26 cellular contexts compared by ENCODE assay signal in the genomic region with DNA sequence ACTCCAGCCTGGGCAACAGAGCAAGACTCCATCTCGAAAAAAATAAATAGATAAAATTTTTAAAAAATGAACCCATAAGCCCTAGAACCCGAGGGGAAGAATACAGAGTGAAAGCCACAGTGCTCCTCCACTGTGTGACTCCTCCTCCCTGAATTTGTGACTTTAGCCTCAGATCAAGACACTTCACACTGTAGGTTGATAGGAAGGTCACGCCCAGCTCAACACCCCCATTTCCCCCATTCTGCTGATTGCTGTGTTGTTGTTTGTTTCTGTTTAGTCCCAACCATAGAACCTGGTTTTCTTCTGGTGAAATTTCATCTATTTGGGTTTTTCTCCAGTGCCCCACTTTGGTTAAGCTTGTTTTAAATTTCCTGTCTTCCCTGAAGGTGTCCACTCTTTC.
"Had no signal": no experiment of that assay in that cellular context is flagged by ENCODE, and none has a peak within 500 bp of the region (broad histone marks: within the 10 kb centered on the region; RNA-seq: fewer than 3 reads in every experiment).

No MANE protein-coding gene starts in this region.

- H2AFZ ChIP-seq: hepatocyte had no signal

- H3K4me1 Mint-ChIP-seq: nephron; stimulated activated naive CD8-positive, alpha-beta T cell treated with anti-CD3 and anti-CD28 coated beads, Interleukin-15, amount 100 ng/mL, for 72 hours had no signal

- H3K9me3 ChIP-seq: left lung, lower lobe of right lung, pancreas, prostate gland, uterus had no signal

- H3K4me3 ChIP-seq: heart right ventricle, hepatocyte, left lung, lower lobe of right lung, pancreas, prostate gland, skin epidermis, tibial nerve, uterus had no signal

- ATAC-seq: heart right ventricle; left colon; left lung; lower lobe of right lung; pancreas; right cardiac atrium; sciatic nerve; stimulated activated naive CD8-positive, alpha-beta T cell treated with anti-CD3 and anti-CD28 coated beads, Interleukin-15, amount 100 ng/mL, for 72 hours had no signal

- H3K4me3 Mint-ChIP-seq: nephron; stimulated activated naive CD8-positive, alpha-beta T cell treated with anti-CD3 and anti-CD28 coated beads, Interleukin-15, amount 100 ng/mL, for 72 hours; type B pancreatic cell had no signal

- H3K9me3 Mint-ChIP-seq: nephron; stimulated activated naive CD8-positive, alpha-beta T cell treated with anti-CD3 and anti-CD28 coated beads, Interleukin-15, amount 100 ng/mL, for 72 hours; type B pancreatic cell had no signal

- DNase-seq: heart right ventricle; kidney glomerular epithelial cell; left colon; left lung; lower lobe of right lung; mammary epithelial cell; mesenchymal stem cell; pancreas; posterior cingulate gyrus; retina; right cardiac atrium; stimulated activated CD4-positive, alpha-beta T cell treated with anti-CD3 and anti-CD28 coated beads, Interleukin-12 subunit alpha, Interleukin-12 subunit beta, amount 100 ng/mL, for 4 hours; stimulated activated CD4-positive, alpha-beta T cell treated with anti-CD3 and anti-CD28 coated beads, Interleukin-15, amount 100 ng/mL, for 24 hours; stimulated activated CD4-positive, alpha-beta T cell treated with anti-CD3 and anti-CD28 coated beads, Interleukin-2, amount 100 ng/mL, for 24 hours; stimulated activated CD4-positive, alpha-beta T cell treated with anti-CD3 and anti-CD28 coated beads, Interleukin-4, amount 100 ng/mL, for 1 hour; stimulated activated naive CD4-positive, alpha-beta T cell; stimulated activated naive CD8-positive, alpha-beta T cell treated with anti-CD3 and anti-CD28 coated beads, Interleukin-15, amount 100 ng/mL, for 72 hours; substantia nigra; uterus had no signal

- H3K27ac ChIP-seq: heart right ventricle, hepatocyte, left lung, lower lobe of right lung, pancreas, prostate gland, skin epidermis, tibial nerve, uterus had no signal

- H3K4me2 ChIP-seq: hepatocyte had no signal

- H3K4me1 ChIP-seq: heart right ventricle, left lung, lower lobe of right lung, pancreas, prostate gland, tibial nerve, uterus had no signal

- H3K27ac Mint-ChIP-seq: nephron; stimulated activated naive CD8-positive, alpha-beta T cell treated with anti-CD3 and anti-CD28 coated beads, Interleukin-15, amount 100 ng/mL, for 72 hours; type B pancreatic cell had no signal

- H3K36me3 Mint-ChIP-seq: type B pancreatic cell had no signal

- H3K79me2 ChIP-seq: hepatocyte had no signal

- H3K27me3 ChIP-seq: hepatocyte, left lung, pancreas, tibial nerve, uterus had no signal

- H3K36me3 ChIP-seq: heart right ventricle, left lung, lower lobe of right lung, pancreas, prostate gland, uterus had no signal
